20 cellular contexts compared by ENCODE assay signal in genomic region chr6:43871933-43872332, GRCh38.
"Had no signal": no experiment of that assay in that cellular context is flagged by ENCODE, and none has a peak within 500 bp of the region (broad histone marks: within the 10 kb centered on the region; RNA-seq: fewer than 3 reads in every experiment).

No MANE protein-coding gene starts in this region.

- H3K27me3 ChIP-seq: adrenal gland, breast epithelium, gastroesophageal sphincter, heart left ventricle, right atrium auricular region, transverse colon had no signal

- H3K4me3 ChIP-seq: adrenal gland, breast epithelium, esophagus muscularis mucosa, gastroesophageal sphincter, heart left ventricle, mucosa of descending colon, prostate gland, right atrium auricular region, transverse colon had no signal

- H3K4me1 ChIP-seq: adrenal gland, breast epithelium, esophagus muscularis mucosa, gastroesophageal sphincter, prostate gland had no signal

- H3K27ac ChIP-seq: adrenal gland, breast epithelium, esophagus muscularis mucosa, gastroesophageal sphincter, heart left ventricle, prostate gland, right atrium auricular region, transverse colon had no signal

- ATAC-seq: activated CD4-positive, alpha-beta T cell treated with anti-CD3 and anti-CD28 coated beads for 36 hours; activated naive CD4-positive, alpha-beta T cell treated with anti-CD3 and anti-CD28 coated beads, Interleukin-2, amount 50 U/mL, for 72 hours; gastroesophageal sphincter; heart left ventricle; left ventricle myocardium superior; mucosa of descending colon had no signal

- H3K9me3 ChIP-seq: adrenal gland, breast epithelium, esophagus muscularis mucosa, gastroesophageal sphincter, heart left ventricle, mucosa of descending colon, prostate gland, right atrium auricular region, transverse colon had no signal

- DNase-seq: activated CD4-positive, alpha-beta T cell treated with anti-CD3 and anti-CD28 coated beads for 36 hours; activated CD4-positive, alpha-beta T cell treated with anti-CD3 and anti-CD28 coated beads, Interleukin-2, amount 50 U/mL, for 48 hours; activated gamma-delta T cell treated with Interleukin-2 at 50 U/mL for 16 hours; adrenal gland; cerebellar nuclear complex; effector CD4-positive, alpha-beta T cell; left ventricle myocardium superior; mesenchymal stem cell; mucosa of descending colon; naive B cell; stimulated activated CD4-positive, alpha-beta T cell treated with anti-CD3 and anti-CD28 coated beads, Interleukin-2, amount 100 ng/mL, for 24 hours; stimulated activated naive CD4-positive, alpha-beta T cell treated with Interleukin-2 at 50 U/mL for 16 hours; transverse colon had no signal

- H3K36me3 ChIP-seq: adrenal gland, breast epithelium, esophagus muscularis mucosa, gastroesophageal sphincter, heart left ventricle, prostate gland, right atrium auricular region, transverse colon had no signal
